ENCODE assay signal across 21 cellular contexts in the genomic region with DNA sequence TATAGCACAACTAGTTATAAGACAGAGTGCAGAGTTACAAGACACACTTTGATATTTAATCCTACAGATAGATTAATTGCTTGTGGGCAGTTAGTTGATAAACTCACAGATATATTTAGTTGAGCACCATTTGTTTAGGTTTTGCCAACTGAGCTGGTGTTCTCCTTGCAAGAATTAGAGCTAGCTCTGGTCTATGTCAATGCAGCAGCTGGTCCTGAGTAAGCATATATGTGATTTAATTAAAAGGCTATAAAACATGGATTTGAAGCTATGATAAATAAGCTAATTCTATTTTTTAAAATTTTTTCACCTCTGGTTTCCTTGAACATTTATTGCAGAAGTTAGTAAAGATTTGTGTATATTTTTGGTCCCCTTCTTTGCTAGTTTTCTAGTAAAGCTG.
"Had no signal": no experiment of that assay in that cellular context is flagged by ENCODE, and none has a peak within 500 bp of the region (broad histone marks: within the 10 kb centered on the region; RNA-seq: fewer than 3 reads in every experiment).

No MANE protein-coding gene starts in this region.

- ATAC-seq: mucosa of descending colon had no signal

- H3K27ac Mint-ChIP-seq: activated naive CD8-positive, alpha-beta T cell; activated T-helper 1 cell treated with anti-CD3 and anti-CD28 coated beads, Interleukin-12 subunit alpha, Interleukin-12 subunit beta, Interleukin-2, Interleukin-4 antibody, amounts not matched to agents 30 ng/mL and 10 ng/mL and 1 ng/mL, durations not matched to agents 14 hours and 24 hours and 36 hours had no signal

- DNase-seq: activated CD4-positive, alpha-beta T cell treated with anti-CD3 and anti-CD28 coated beads for 1 hour; activated CD4-positive, alpha-beta T cell treated with anti-CD3 and anti-CD28 coated beads, Interleukin-2, amount 50 U/mL, for 4 hours; activated T-cell treated with anti-CD3 and anti-CD28 coated beads for 4 hours; amniotic stem cell; dorsolateral prefrontal cortex; head of caudate nucleus; left ventricle myocardium inferior; mammary epithelial cell; mucosa of descending colon; sigmoid colon; spleen; stimulated activated CD4-positive, alpha-beta T cell treated with anti-CD3 and anti-CD28 coated beads, Interleukin-4, amount 100 ng/mL, for 4 hours; stimulated activated naive CD4-positive, alpha-beta T cell treated with Interleukin-2 at 50 U/mL for 16 hours; transverse colon; WERI-Rb-1 had no signal

- H3K4me3 ChIP-seq: dorsolateral prefrontal cortex, mucosa of descending colon, sigmoid colon, suprapubic skin, transverse colon, vagina had no signal

- H3K9me3 Mint-ChIP-seq: activated T-helper 1 cell treated with anti-CD3 and anti-CD28 coated beads, Interleukin-12 subunit alpha, Interleukin-12 subunit beta, Interleukin-2, Interleukin-4 antibody, amounts not matched to agents 30 ng/mL and 10 ng/mL and 1 ng/mL, durations not matched to agents 14 hours and 24 hours and 36 hours; naive B cell had no signal

- H3K27me3 Mint-ChIP-seq: activated naive CD8-positive, alpha-beta T cell; naive B cell had no signal

- H3K27me3 ChIP-seq: dorsolateral prefrontal cortex, sigmoid colon, spleen, suprapubic skin, transverse colon, vagina had no signal

- H3K27ac ChIP-seq: parathyroid adenoma, suprapubic skin, transverse colon, vagina, WERI-Rb-1 had no signal

- H3K4me3 Mint-ChIP-seq: activated naive CD8-positive, alpha-beta T cell; activated T-helper 1 cell treated with anti-CD3 and anti-CD28 coated beads, Interleukin-12 subunit alpha, Interleukin-12 subunit beta, Interleukin-2, Interleukin-4 antibody, amounts not matched to agents 30 ng/mL and 10 ng/mL and 1 ng/mL, durations not matched to agents 14 hours and 24 hours and 36 hours had no signal

- H3K9ac ChIP-seq: parathyroid adenoma had no signal
